10 cellular contexts compared by ENCODE assay signal in genomic region chr7:111558948-111559347, GRCh38. TPM values are rescaled to one million over a fixed set of nuclear protein-coding genes. Genes with fewer than 3 reads are reported as not detected.
DNase-seq lines count a peak whose midpoint lies in the region; ATAC-seq, FAIRE-seq and TF ChIP-seq lines count a peak whose summit lies in the region.
"Had no signal": no experiment of that assay in that cellular context is flagged by ENCODE, and none has a peak within 500 bp of the region (broad histone marks: within the 10 kb centered on the region; RNA-seq: fewer than 3 reads in every experiment).

No MANE protein-coding gene starts in this region.

- H3K4me3 ChIP-seq in GM12878 (no peak overlapping the region; the same call in 1 of the 2 replicates), prostate gland (no peak overlapping the region)

- CTCF ChIA-PET in GM12878 (lab: Yijun Ruan, JAX) = interaction anchor here (0.8 to 1.7 kb wide), 4 partner anchors 17 to 231 kb away, joined by 3 to 6 read pairs (median 4); no protein-coding TSS in a partner anchor

- intact Hi-C loops in GM12878 (cut with micrococcal nuclease; ENCODE audit: unreplicated experiment) (loop anchor here (10.0 kb wide), 1 partner anchor 896 kb away; the partner anchor contains the start of gene IFRD1), prostate gland (cut with DNase I) (no loop called here)

- H3K36me3 ChIP-seq in GM12878 (ENCODE audit: control insufficient read depth in 2 of 2, insufficient read depth in 2 of 2, low read length in 1 of 2) (no peaks in the 10 kb centered on the region; a peak in 2 of 4 replicates), prostate gland (peaks cover 0 to 5% of the 10 kb centered on the region in 2 donors)

- 30% methylated on average over 1 of the region's 1 CpG for WGBS in GM12878 (ENCODE audit: insufficient coverage, insufficient replicate concordance, low lambda C conversion rate, missing lambda C conversion rate)
- WGBS in prostate gland = 84% methylated on average over 1 of the region's 1 CpG

- ATAC-seq in GM18502 (IDR thresholded peaks at IDR 0.05; ENCODE audit: poor library complexity, unreplicated experiment) (peak; percentile 40), GM21423 (IDR thresholded peaks at IDR 0.05; ENCODE audit: unreplicated experiment) (peak; percentile 63), HG03135 (IDR thresholded peaks at IDR 0.05; ENCODE audit: unreplicated experiment) (peak; percentile 56), GM12878 (peak; percentile 62)

- TF ChIP-seq CTCF in GM12878 (IDR thresholded peaks at IDR 0.05 in 2 of 3, conservative IDR thresholded peaks at IDR 0.05 in 1 of 3; ENCODE audit: control insufficient read depth in 2 of 3, extremely low read depth in 1 of 3, insufficient read depth in 1 of 3, low read depth in 3 of 3, low read length in 3 of 3) (no peak), prostate gland (IDR thresholded peaks at IDR 0.05) (no peak)

- peak overlapping the region; percentile 37; the same call in 1 of the 2 replicates for H3K27ac ChIP-seq in GM12878 (ENCODE audit: control insufficient read depth, insufficient read depth)
- H3K27ac ChIP-seq in prostate gland = no peak overlapping the region
- H3K27ac ChIP-seq: parathyroid adenoma had no signal

- TF ChIP-seq RAD21 in GM12878 (IDR thresholded peaks at IDR 0.05; ENCODE audit: insufficient read depth, low read depth, low read length) = no peak

- in situ Hi-C loops in GM12878 (cut with MboI) = no loop called here

- H3K27me3 ChIP-seq in GM12878 (replicated peaks in 1 of 2; ENCODE audit: control insufficient read depth in 2 of 2, insufficient read depth in 2 of 2, low read length in 1 of 2) (no peaks in the 10 kb centered on the region), prostate gland (replicated peaks; ENCODE audit: insufficient read depth) (no peaks in the 10 kb centered on the region)

- TF ChIP-seq EP300 in GM12878 (IDR thresholded peaks at IDR 0.05; ENCODE audit: borderline replicate concordance in 1 of 2, control insufficient read depth in 1 of 2, low read depth in 2 of 2, low read length in 2 of 2) = no peak

- H2AFZ ChIP-seq in GM12878 (ENCODE audit: control insufficient read depth, low read depth, low read length) = no peak overlapping the region
- H2AFZ ChIP-seq: parathyroid adenoma had no signal

- BruUV-seq in GM12878 (replicated peaks; lab: Mats Ljungman, UMichigan) = no TSS peak

- no peaks in the 10 kb centered on the region; the same call in 2 of the 3 replicates for H3K9me3 ChIP-seq in GM12878 (replicated peaks; ENCODE audit: control insufficient read depth, insufficient read depth, low read length)
- no peaks in the 10 kb centered on the region for H3K9me3 ChIP-seq in prostate gland

- H3K4me1 ChIP-seq in GM12878 (ENCODE audit: control insufficient read depth, insufficient read depth, low read length) = peaks cover 11% of the 10 kb centered on the region
- no peaks in the 10 kb centered on the region for H3K4me1 ChIP-seq in prostate gland (replicated peaks)

- POLR2A ChIA-PET in GM12878 (lab: Charles Lee) = interaction anchor here (0.7 to 0.9 kb wide), 2 partner anchors 31 to 234 kb away, joined by 3 to 4 read pairs; no protein-coding TSS in a partner anchor

- no peak for FAIRE-seq in GM12878 (lab: Jason Lieb, UNC)

- H3K9ac ChIP-seq in GM12878 (ENCODE audit: control insufficient read depth, insufficient read depth, low read length) = no peak overlapping the region; the same call in 1 of the 2 replicates
- H3K9ac ChIP-seq: parathyroid adenoma had no signal

- SMC1A ChIA-PET in GM12878 (lab: Charles Lee; ENCODE audit: uncharacterized antibody, unreplicated experiment) = interaction anchor here (0.8 to 4.9 kb wide), 12 partner anchors 9 to 515 kb away, joined by 3 to 39 read pairs (median 5); no protein-coding TSS in a partner anchor

- no peak for DNase-seq in GM12878 (ENCODE audit: low read depth, low spot score)
- DNase-seq in NCI-H2107 (lab: John Stamatoyannopoulos, UW) = no peak
- DNase-seq in DMS114 treated with DMSO at 0.1 percent for 48 hours (lab: John Stamatoyannopoulos, UW; ENCODE audit: unreplicated experiment) = no peak
- no peak for DNase-seq in erythroblast (lab: John Stamatoyannopoulos, UW)
- DNase-seq in prostate gland (ENCODE audit: low spot score) = no peak
- DNase-seq: activated CD4-positive, alpha-beta T cell treated with anti-CD3 and anti-CD28 coated beads, Interleukin-2, amount 10 ng/mL, durations not matched to agents 7 days and 5 days had no signal

- TF ChIP-seq POLR2A in GM12878 (IDR thresholded peaks at IDR 0.05; ENCODE audit: low read depth, low read length) (no peak), erythroblast (IDR thresholded peaks at IDR 0.05; ENCODE audit: low read length) (no peak), prostate gland (IDR thresholded peaks at IDR 0.05) (no peak)

- RAD21 ChIA-PET in GM12878 (lab: Charles Lee; ENCODE audit: unreplicated experiment) = interaction anchor here (0.6 to 3.1 kb wide), 6 partner anchors 27 to 460 kb away, joined by 3 to 12 read pairs (median 5); no protein-coding TSS in a partner anchor

- H3K4me2 ChIP-seq in GM12878 (ENCODE audit: control insufficient read depth, insufficient read depth) = peak overlapping the region; percentile 96

- H4K20me1 ChIP-seq in GM12878 (ENCODE audit: control insufficient read depth, insufficient read depth) = no peaks in the 10 kb centered on the region

- peaks cover 9% of the 10 kb centered on the region for H3K79me2 ChIP-seq in GM12878 (ENCODE audit: control insufficient read depth, insufficient read depth, low read length)
- H3K79me2 ChIP-seq: parathyroid adenoma had no signal

TF ChIP-seq in GM12878, 131 proteins besides CTCF, POLR2A, EP300 and RAD21:
- TF ChIP-seq PAX8 (IDR thresholded peaks at IDR 0.05) = no peak
- 0 out of 2 replicates have a peak, but pooled peaks have one; percentile 18 for TF ChIP-seq ATF7 (IDR thresholded peaks at IDR 0.05; ENCODE audit: low read depth)
- TF ChIP-seq NFXL1 (IDR thresholded peaks at IDR 0.05; ENCODE audit: borderline replicate concordance) = no peak
- TF ChIP-seq RUNX3 (IDR thresholded peaks at IDR 0.05; ENCODE audit: low read length) = peak; percentile 65
- peak; percentile 63; the same call in 1 of the 2 replicates for TF ChIP-seq RAD51 (IDR thresholded peaks at IDR 0.05)
- 0 out of 2 replicates have a peak, but pooled peaks have one; percentile 32 for TF ChIP-seq MTA2 (IDR thresholded peaks at IDR 0.05; ENCODE audit: low read depth)
- TF ChIP-seq SKIL (IDR thresholded peaks at IDR 0.05; ENCODE audit: low read depth, poor library complexity, severe bottlenecking) = peak; percentile 49
- peak; percentile 48; the same call in 1 of the 2 replicates for TF ChIP-seq PKNOX1 (IDR thresholded peaks at IDR 0.05)
- TF ChIP-seq SRF (IDR thresholded peaks at IDR 0.05; ENCODE audit: low read depth in 2 of 2, low read length in 2 of 2) = no peak
- TF ChIP-seq CBX3 (IDR thresholded peaks at IDR 0.05; ENCODE audit: borderline replicate concordance, low read depth) = no peak

RNA-seq across cellular contexts. Expression of gene IMMP2L, which starts 3.3 kb away (rescaled TPM):
- 81.6 and 86.6 TPM in 2 replicates for total RNA-seq in GM12878 (2013; cell fraction: nucleolus; rRNA removed)
- total RNA-seq in GM12878 (2014; rRNA removed) (13.4 and 22.1 TPM in 2 replicates), GM12878 (2014; rRNA removed; fragmentation: Illumina TruSeq; extraction: Trizol) (17.3 and 28.8 TPM in 2 replicates), GM12878 (2021) (14.3 and 22.3 TPM in 2 replicates), prostate gland (10 to 100 TPM; 16.9 to 20.4 TPM)
- polyA plus RNA-seq in GM12878 (2011; ENCODE audit: low read depth) = 8.7 TPM
- polyA plus RNA-seq in GM12878 (2011; rRNA removed) (13.1 and 17.1 TPM in 2 replicates), GM12878 (2014; fragmentation: Illumina TruSeq; extraction: Trizol) (13.8 and 17.8 TPM in 2 replicates), GM12878 (2014; fragmentation: Nextera tagmentation; extraction: Ambion mirVana) (10 to 100 TPM; 41.8 to 46.3 TPM), GM12878 (2014; rRNA removed) (10.2 and 12.6 TPM in 2 replicates), GM12878 (2016; fragmentation: Nextera tagmentation; extraction: Ambion mirVana) (10 to 100 TPM; 15.8 to 22.0 TPM)
- 8.1 and 10.0 TPM in 2 replicates for polyA plus RNA-seq in GM12878 (2011; cell fraction: cytosol; rRNA removed)
- 18.2 and 19.2 TPM in 2 replicates for polyA plus RNA-seq in GM12878 (2011; cell fraction: nucleus; rRNA removed)
- polyA plus RNA-seq in GM12878 (2012) = 8.1 and 10.5 TPM in 2 replicates
- 19.7 and 23.4 TPM in 2 replicates for polyA minus RNA-seq in GM12878 (2011; rRNA and poly(A)+ RNA removed)
- polyA minus RNA-seq in GM12878 (2011; cell fraction: cytosol; rRNA and poly(A)+ RNA removed) = 3.3 and 3.6 TPM in 2 replicates
- polyA minus RNA-seq in GM12878 (2011; cell fraction: nucleus; rRNA and poly(A)+ RNA removed) = 51.5 and 71.6 TPM in 2 replicates
